In the genomic region with DNA sequence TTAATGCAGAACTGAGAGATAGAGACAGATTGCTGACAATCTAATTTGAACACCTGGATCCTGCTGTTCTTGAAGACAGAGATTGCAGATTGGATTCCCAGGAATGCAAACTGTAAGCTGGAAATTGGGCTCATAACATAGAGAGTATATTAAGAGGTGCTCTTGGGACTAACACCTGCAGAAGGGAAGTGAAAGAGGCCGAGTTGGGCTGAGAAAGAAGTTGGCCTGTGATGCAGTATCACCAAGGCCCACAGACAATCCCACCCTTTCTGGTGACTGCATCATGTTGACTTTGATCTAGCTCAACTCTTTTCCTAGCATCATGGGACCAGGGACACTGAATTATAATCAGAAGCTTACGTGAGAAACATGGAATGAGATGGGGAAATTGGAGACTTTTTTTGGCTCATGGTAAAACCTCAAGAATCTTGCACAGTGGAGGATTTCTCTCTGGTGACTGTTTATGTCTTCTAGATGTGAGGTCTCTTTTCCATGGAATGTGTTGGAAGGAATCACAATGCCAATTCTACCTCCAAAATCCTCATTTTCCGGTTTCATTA, we compare ENCODE assay signal across 1 cellular context.
TF ChIP-seq lines count a peak whose summit lies in the region.

No MANE protein-coding gene starts in this region.

TF ChIP-seq in K562, 482 proteins besides CTCF, POLR2A, EP300 and RAD21:
- no peak for TF ChIP-seq TRIM28 (IDR thresholded peaks at IDR 0.05)
- TF ChIP-seq, protein P1, sequence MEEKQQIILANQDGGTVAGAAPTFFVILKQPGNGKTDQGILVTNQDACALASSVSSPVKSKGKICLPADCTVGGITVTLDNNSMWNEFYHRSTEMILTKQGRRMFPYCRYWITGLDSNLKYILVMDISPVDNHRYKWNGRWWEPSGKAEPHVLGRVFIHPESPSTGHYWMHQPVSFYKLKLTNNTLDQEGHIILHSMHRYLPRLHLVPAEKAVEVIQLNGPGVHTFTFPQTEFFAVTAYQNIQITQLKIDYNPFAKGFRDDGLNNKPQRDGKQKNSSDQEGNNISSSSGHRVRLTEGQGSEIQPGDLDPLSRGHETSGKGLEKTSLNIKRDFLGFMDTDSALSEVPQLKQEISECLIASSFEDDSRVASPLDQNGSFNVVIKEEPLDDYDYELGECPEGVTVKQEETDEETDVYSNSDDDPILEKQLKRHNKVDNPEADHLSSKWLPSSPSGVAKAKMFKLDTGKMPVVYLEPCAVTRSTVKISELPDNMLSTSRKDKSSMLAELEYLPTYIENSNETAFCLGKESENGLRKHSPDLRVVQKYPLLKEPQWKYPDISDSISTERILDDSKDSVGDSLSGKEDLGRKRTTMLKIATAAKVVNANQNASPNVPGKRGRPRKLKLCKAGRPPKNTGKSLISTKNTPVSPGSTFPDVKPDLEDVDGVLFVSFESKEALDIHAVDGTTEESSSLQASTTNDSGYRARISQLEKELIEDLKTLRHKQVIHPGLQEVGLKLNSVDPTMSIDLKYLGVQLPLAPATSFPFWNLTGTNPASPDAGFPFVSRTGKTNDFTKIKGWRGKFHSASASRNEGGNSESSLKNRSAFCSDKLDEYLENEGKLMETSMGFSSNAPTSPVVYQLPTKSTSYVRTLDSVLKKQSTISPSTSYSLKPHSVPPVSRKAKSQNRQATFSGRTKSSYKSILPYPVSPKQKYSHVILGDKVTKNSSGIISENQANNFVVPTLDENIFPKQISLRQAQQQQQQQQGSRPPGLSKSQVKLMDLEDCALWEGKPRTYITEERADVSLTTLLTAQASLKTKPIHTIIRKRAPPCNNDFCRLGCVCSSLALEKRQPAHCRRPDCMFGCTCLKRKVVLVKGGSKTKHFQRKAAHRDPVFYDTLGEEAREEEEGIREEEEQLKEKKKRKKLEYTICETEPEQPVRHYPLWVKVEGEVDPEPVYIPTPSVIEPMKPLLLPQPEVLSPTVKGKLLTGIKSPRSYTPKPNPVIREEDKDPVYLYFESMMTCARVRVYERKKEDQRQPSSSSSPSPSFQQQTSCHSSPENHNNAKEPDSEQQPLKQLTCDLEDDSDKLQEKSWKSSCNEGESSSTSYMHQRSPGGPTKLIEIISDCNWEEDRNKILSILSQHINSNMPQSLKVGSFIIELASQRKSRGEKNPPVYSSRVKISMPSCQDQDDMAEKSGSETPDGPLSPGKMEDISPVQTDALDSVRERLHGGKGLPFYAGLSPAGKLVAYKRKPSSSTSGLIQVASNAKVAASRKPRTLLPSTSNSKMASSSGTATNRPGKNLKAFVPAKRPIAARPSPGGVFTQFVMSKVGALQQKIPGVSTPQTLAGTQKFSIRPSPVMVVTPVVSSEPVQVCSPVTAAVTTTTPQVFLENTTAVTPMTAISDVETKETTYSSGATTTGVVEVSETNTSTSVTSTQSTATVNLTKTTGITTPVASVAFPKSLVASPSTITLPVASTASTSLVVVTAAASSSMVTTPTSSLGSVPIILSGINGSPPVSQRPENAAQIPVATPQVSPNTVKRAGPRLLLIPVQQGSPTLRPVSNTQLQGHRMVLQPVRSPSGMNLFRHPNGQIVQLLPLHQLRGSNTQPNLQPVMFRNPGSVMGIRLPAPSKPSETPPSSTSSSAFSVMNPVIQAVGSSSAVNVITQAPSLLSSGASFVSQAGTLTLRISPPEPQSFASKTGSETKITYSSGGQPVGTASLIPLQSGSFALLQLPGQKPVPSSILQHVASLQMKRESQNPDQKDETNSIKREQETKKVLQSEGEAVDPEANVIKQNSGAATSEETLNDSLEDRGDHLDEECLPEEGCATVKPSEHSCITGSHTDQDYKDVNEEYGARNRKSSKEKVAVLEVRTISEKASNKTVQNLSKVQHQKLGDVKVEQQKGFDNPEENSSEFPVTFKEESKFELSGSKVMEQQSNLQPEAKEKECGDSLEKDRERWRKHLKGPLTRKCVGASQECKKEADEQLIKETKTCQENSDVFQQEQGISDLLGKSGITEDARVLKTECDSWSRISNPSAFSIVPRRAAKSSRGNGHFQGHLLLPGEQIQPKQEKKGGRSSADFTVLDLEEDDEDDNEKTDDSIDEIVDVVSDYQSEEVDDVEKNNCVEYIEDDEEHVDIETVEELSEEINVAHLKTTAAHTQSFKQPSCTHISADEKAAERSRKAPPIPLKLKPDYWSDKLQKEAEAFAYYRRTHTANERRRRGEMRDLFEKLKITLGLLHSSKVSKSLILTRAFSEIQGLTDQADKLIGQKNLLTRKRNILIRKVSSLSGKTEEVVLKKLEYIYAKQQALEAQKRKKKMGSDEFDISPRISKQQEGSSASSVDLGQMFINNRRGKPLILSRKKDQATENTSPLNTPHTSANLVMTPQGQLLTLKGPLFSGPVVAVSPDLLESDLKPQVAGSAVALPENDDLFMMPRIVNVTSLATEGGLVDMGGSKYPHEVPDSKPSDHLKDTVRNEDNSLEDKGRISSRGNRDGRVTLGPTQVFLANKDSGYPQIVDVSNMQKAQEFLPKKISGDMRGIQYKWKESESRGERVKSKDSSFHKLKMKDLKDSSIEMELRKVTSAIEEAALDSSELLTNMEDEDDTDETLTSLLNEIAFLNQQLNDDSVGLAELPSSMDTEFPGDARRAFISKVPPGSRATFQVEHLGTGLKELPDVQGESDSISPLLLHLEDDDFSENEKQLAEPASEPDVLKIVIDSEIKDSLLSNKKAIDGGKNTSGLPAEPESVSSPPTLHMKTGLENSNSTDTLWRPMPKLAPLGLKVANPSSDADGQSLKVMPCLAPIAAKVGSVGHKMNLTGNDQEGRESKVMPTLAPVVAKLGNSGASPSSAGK (IDR thresholded peaks at IDR 0.05), result no peak
- no peak for TF ChIP-seq ZNF354B (CRISPR knock-in tag; IDR thresholded peaks at IDR 0.05)
- TF ChIP-seq, protein P2, sequence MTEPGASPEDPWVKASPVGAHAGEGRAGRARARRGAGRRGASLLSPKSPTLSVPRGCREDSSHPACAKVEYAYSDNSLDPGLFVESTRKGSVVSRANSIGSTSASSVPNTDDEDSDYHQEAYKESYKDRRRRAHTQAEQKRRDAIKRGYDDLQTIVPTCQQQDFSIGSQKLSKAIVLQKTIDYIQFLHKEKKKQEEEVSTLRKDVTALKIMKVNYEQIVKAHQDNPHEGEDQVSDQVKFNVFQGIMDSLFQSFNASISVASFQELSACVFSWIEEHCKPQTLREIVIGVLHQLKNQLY (CRISPR knock-in tag; conservative IDR thresholded peaks at IDR 0.05), result no peak
